ENCODE assay signal across 10 cellular contexts in genomic region chr2:105888625-105889024, GRCh38.
DNase-seq lines count a peak whose midpoint lies in the region; ATAC-seq and TF ChIP-seq lines count a peak whose summit lies in the region.
"Had no signal": no experiment of that assay in that cellular context is flagged by ENCODE, and none has a peak within 500 bp of the region (broad histone marks: within the 10 kb centered on the region; RNA-seq: fewer than 3 reads in every experiment).

No MANE protein-coding gene starts in this region.

- H3K4me1 ChIP-seq in CD8-positive, alpha-beta T cell (ENCODE audit: insufficient read depth, low read length): peaks cover 78% of the 10 kb centered on the region
- H3K4me1 ChIP-seq in GM23248 (ENCODE audit: insufficient read depth): peaks cover 14% of the 10 kb centered on the region

- H3K9me3 ChIP-seq in CD8-positive, alpha-beta T cell (ENCODE audit: low read length): no peaks in the 10 kb centered on the region
- H3K9me3 ChIP-seq in GM23248 (ENCODE audit: low read depth): no peaks in the 10 kb centered on the region
- H3K9me3 ChIP-seq: prostate gland, testis had no signal

- no peak overlapping the region for H2AFZ ChIP-seq in GM23248

- H3K27me3 Mint-ChIP-seq in CD8-positive, alpha-beta T cell (ENCODE audit: low read depth): no peaks in the 10 kb centered on the region

- CTCF ChIA-PET in CD8-positive, alpha-beta T cell (lab: Charles Lee): interaction anchor here (0.6 to 1.5 kb wide), 4 partner anchors 20 to 307 kb away, joined by 3 read pairs; no protein-coding TSS in a partner anchor

- H3K4me3 ChIP-seq in CD8-positive, alpha-beta T cell (ENCODE audit: low read depth, low read length): no peak overlapping the region
- H3K4me3 ChIP-seq in GM23248: no peak overlapping the region
- H3K4me3 ChIP-seq: prostate gland, testis had no signal

- H3K27me3 ChIP-seq in CD8-positive, alpha-beta T cell (ENCODE audit: insufficient read depth, low read length): no peaks in the 10 kb centered on the region
- H3K27me3 ChIP-seq in GM23248 (replicated peaks; ENCODE audit: insufficient read depth): no peaks in the 10 kb centered on the region
- H3K27me3 ChIP-seq: testis had no signal

- no peak overlapping the region for H3K27ac ChIP-seq in CD8-positive, alpha-beta T cell (ENCODE audit: low read depth, low read length)
- no peak overlapping the region for H3K27ac ChIP-seq in GM23248
- H3K27ac ChIP-seq: prostate gland had no signal

- TF ChIP-seq CTCF in CD8-positive, alpha-beta T cell (IDR thresholded peaks at IDR 0.05): no peak

- H3K9ac ChIP-seq in GM23248: no peak overlapping the region

- 94 to 95% methylated on average over 2 of the region's 2 CpGs for WGBS in GM23248 (ENCODE audit: low coverage in 1 of 2, low lambda C conversion rate in 2 of 2, missing lambda C conversion rate in 2 of 2), 2 experiments

- intact Hi-C loops in CD8-positive, alpha-beta T cell (cut with DNase I, micrococcal nuclease): loop anchor here (1.0 to 10.0 kb wide), 3 partner anchors 25 to 314 kb away; no protein-coding TSS in a partner anchor

- peaks cover 72% of the 10 kb centered on the region for H3K4me1 Mint-ChIP-seq in CD8-positive, alpha-beta T cell (ENCODE audit: low read depth)

- peaks cover 17% of the 10 kb centered on the region; the same call in 1 of the 2 replicates for H3F3A ChIP-seq in GM23248 (ENCODE audit: insufficient read depth)

- no peak for DNase-seq in CD8-positive, alpha-beta T cell
- DNase-seq in GM23248 (peak; percentile 9), SW480 (ENCODE audit: low spot score) (peak; percentile 86), iris pigment epithelial cell (ENCODE audit: low read depth) (peak; percentile 35), hepatic stellate cell (ENCODE audit: low spot score) (no peak), NCI-H1417 treated with DMSO at 0.1 percent for 48 hours (lab: John Stamatoyannopoulos, UW) (no peak)
- no peak for DNase-seq in central memory CD4-positive, alpha-beta T cell
- DNase-seq: testis had no signal

- no peaks in the 10 kb centered on the region for H3K36me3 ChIP-seq in CD8-positive, alpha-beta T cell (ENCODE audit: insufficient read depth, low read length)
- no peaks in the 10 kb centered on the region for H3K36me3 ChIP-seq in GM23248 (ENCODE audit: low read depth)
- H3K36me3 ChIP-seq: prostate gland had no signal

- no peaks in the 10 kb centered on the region; the same call in 1 of the 2 replicates for H4K20me1 ChIP-seq in GM23248 (ENCODE audit: insufficient read depth)

- POLR2A ChIA-PET in CD8-positive, alpha-beta T cell (lab: Charles Lee): no interaction called here

- H3K4me2 ChIP-seq in GM23248 (ENCODE audit: unreplicated experiment): no peak overlapping the region

- ATAC-seq in CD8-positive, alpha-beta T cell: no peak
- ATAC-seq in GM21360 (IDR thresholded peaks at IDR 0.05; ENCODE audit: unreplicated experiment): no peak

- H3K9me2 ChIP-seq in GM23248 (ENCODE audit: insufficient read depth): no peaks in the 10 kb centered on the region

- H3K4me3 Mint-ChIP-seq in CD8-positive, alpha-beta T cell: no peak overlapping the region

- H3K36me3 Mint-ChIP-seq in CD8-positive, alpha-beta T cell: peaks cover 66% of the 10 kb centered on the region

- H3K79me2 ChIP-seq in GM23248 (ENCODE audit: insufficient read depth): peaks cover 50% of the 10 kb centered on the region

- peak overlapping the region; percentile 42 for H3K27ac Mint-ChIP-seq in CD8-positive, alpha-beta T cell

- in situ Hi-C loops in GM23248 (cut with MboI): no loop called here

- peaks cover 10% of the 10 kb centered on the region for H3K9me3 Mint-ChIP-seq in CD8-positive, alpha-beta T cell

Comparison
In these comparisons a context has a peak if more than half of its experiments do, and no peak if none do; other contexts are left out.
1. DNase-seq: peak in GM23248 (single experiment), SW480 (single experiment) and iris pigment epithelial cell (single experiment); none in CD8-positive, alpha-beta T cell (0 of 7), central memory CD4-positive, alpha-beta T cell (single experiment), hepatic stellate cell (single experiment) and NCI-H1417 treated with DMSO at 0.1 percent for 48 hours (single experiment).